In genomic region chr7:133705596-133705995, GRCh38 we compare ENCODE assay signal across 14 cellular contexts.
A peak's percentile ranks its signal among the peaks of the same experiment; 100 is the strongest.
DNase-seq lines count a peak whose midpoint lies in the region; ATAC-seq and TF ChIP-seq lines count a peak whose summit lies in the region.
"Had no signal": no experiment of that assay in that cellular context is flagged by ENCODE, and none has a peak within 500 bp of the region (broad histone marks: within the 10 kb centered on the region; RNA-seq: fewer than 3 reads in every experiment).

No MANE protein-coding gene starts in this region.

- no peaks in the 10 kb centered on the region for H3K27me3 Mint-ChIP-seq in T-helper 2 cell treated with Interferon-gamma antibody and Interleukin-4, amounts not matched to agents 5 μg/mL and 100 μg/mL, for 36 hours (ENCODE audit: low read depth)
- H3K27me3 Mint-ChIP-seq: activated T-cell treated with anti-CD3 and anti-CD28 coated beads, Interleukin-2, amount 50 U/mL, for 24 hours; T-cell had no signal

- H3K36me3 ChIP-seq in GM23248 (ENCODE audit: low read depth) (no peaks in the 10 kb centered on the region), mammary epithelial cell (ENCODE audit: insufficient read depth, low read length) (no peaks in the 10 kb centered on the region), osteoblast (ENCODE audit: insufficient read depth, low read length) (no peaks in the 10 kb centered on the region)
- H3K36me3 ChIP-seq: upper lobe of left lung had no signal

- H3K9me2 ChIP-seq in GM23248 (ENCODE audit: insufficient read depth) = no peaks in the 10 kb centered on the region

- WGBS in GM23248 (ENCODE audit: low coverage in 1 of 2, low lambda C conversion rate in 2 of 2, missing lambda C conversion rate in 2 of 2), 2 experiments = 20% methylated on average over 8 of the region's 8 CpGs
- 8% methylated on average over 8 of the region's 8 CpGs for WGBS in mammary epithelial cell (ENCODE audit: low coverage, missing lambda C conversion rate)

- no peak overlapping the region for H2AFZ ChIP-seq in GM23248
- H2AFZ ChIP-seq in mammary epithelial cell (ENCODE audit: low read depth, low read length) = no peak overlapping the region
- H2AFZ ChIP-seq in osteoblast (ENCODE audit: low read length) = no peak overlapping the region

- H3K4me1 ChIP-seq in GM23248 (ENCODE audit: insufficient read depth) (peaks cover 48% of the 10 kb centered on the region), mammary epithelial cell (ENCODE audit: insufficient read depth, low read length) (peaks cover 25% of the 10 kb centered on the region), osteoblast (ENCODE audit: insufficient read depth, low read length) (peaks cover 46% of the 10 kb centered on the region)
- H3K4me1 ChIP-seq: upper lobe of left lung had no signal

- no peaks in the 10 kb centered on the region for H3K9me3 Mint-ChIP-seq in T-helper 2 cell treated with Interferon-gamma antibody and Interleukin-4, amounts not matched to agents 5 μg/mL and 100 μg/mL, for 36 hours
- H3K9me3 Mint-ChIP-seq: activated T-cell treated with anti-CD3 and anti-CD28 coated beads, Interleukin-2, amount 50 U/mL, for 24 hours; T-cell had no signal

- in situ Hi-C loops in GM23248 (cut with MboI) (no loop called here), mammary epithelial cell (cut with MboI; ENCODE audit: low sequenced_read_pairs in 2 of 2) (no loop called here)

- no peak overlapping the region for H3K4me3 ChIP-seq in GM23248
- no peak overlapping the region for H3K4me3 ChIP-seq in mammary epithelial cell (replicated peaks in 1 of 3; ENCODE audit: insufficient read depth in 1 of 3, low read depth in 2 of 3, low read length in 3 of 3)
- no peak overlapping the region for H3K4me3 ChIP-seq in osteoblast (ENCODE audit: insufficient read depth, low read length)
- H3K4me3 ChIP-seq: upper lobe of left lung had no signal

- no peak overlapping the region for H3K27ac Mint-ChIP-seq in T-helper 2 cell treated with Interferon-gamma antibody and Interleukin-4, amounts not matched to agents 5 μg/mL and 100 μg/mL, for 36 hours
- H3K27ac Mint-ChIP-seq: activated T-cell treated with anti-CD3 and anti-CD28 coated beads, Interleukin-2, amount 50 U/mL, for 24 hours; T-cell had no signal

- H3K9ac ChIP-seq in GM23248 (no peak overlapping the region), mammary epithelial cell (ENCODE audit: insufficient read depth, low read length) (peak overlapping the region; percentile 17)

- H3K4me2 ChIP-seq in GM23248 (ENCODE audit: unreplicated experiment) = peak overlapping the region; percentile 24
- peak overlapping the region; percentile 25 for H3K4me2 ChIP-seq in mammary epithelial cell (ENCODE audit: insufficient read depth, low read depth, low read length)
- peak overlapping the region; percentile 1 for H3K4me2 ChIP-seq in osteoblast (ENCODE audit: insufficient read depth, low read length)

- ATAC-seq in HG02759 (IDR thresholded peaks at IDR 0.05; ENCODE audit: unreplicated experiment) (no peak), HG02852 (IDR thresholded peaks at IDR 0.05; ENCODE audit: unreplicated experiment) (no peak)
- ATAC-seq: T-cell had no signal

- H3K4me3 Mint-ChIP-seq in T-helper 2 cell treated with Interferon-gamma antibody and Interleukin-4, amounts not matched to agents 5 μg/mL and 100 μg/mL, for 36 hours = no peak overlapping the region
- H3K4me3 Mint-ChIP-seq: activated T-cell treated with anti-CD3 and anti-CD28 coated beads, Interleukin-2, amount 50 U/mL, for 24 hours; T-cell had no signal

- H3K79me2 ChIP-seq in GM23248 (ENCODE audit: insufficient read depth) (no peaks in the 10 kb centered on the region), mammary epithelial cell (ENCODE audit: insufficient read depth, low read length) (no peaks in the 10 kb centered on the region), osteoblast (ENCODE audit: insufficient read depth, low read length) (no peaks in the 10 kb centered on the region)

- no peaks in the 10 kb centered on the region for H3K36me3 Mint-ChIP-seq in T-helper 2 cell treated with Interferon-gamma antibody and Interleukin-4, amounts not matched to agents 5 μg/mL and 100 μg/mL, for 36 hours (ENCODE audit: low read depth)

- H4K20me1 ChIP-seq in GM23248 (ENCODE audit: insufficient read depth) = no peaks in the 10 kb centered on the region
- H4K20me1 ChIP-seq in mammary epithelial cell (ENCODE audit: insufficient read depth, low read length) = no peaks in the 10 kb centered on the region
- no peaks in the 10 kb centered on the region for H4K20me1 ChIP-seq in osteoblast (ENCODE audit: insufficient read depth, low read length)

- DNase-seq in GM23248 (peak; percentile 84), NCI-H226 (peak; percentile 91), mammary epithelial cell (peak; percentile 91), osteoblast (ENCODE audit: insufficient read length, low spot score, missing footprints) (no peak), cerebellar nuclear complex (lab: John Stamatoyannopoulos, UW) (no peak)
- no peak for DNase-seq in T-helper 2 cell treated with Interferon-gamma antibody and Interleukin-4, amounts not matched to agents 5 μg/mL and 100 μg/mL, for 36 hours (ENCODE audit: low spot score)
- DNase-seq: activated T-cell treated with anti-CD3 and anti-CD28 coated beads, Interleukin-2, amount 50 U/mL, for 24 hours; hippocampal formation; NCI-H1436; nucleus accumbens; T-cell; upper lobe of left lung had no signal

- CTCF ChIA-PET in mammary epithelial cell (lab: Charles Lee; ENCODE audit: low non-redundant PET) = no interaction called here

- H3K27me3 ChIP-seq in GM23248 (replicated peaks; ENCODE audit: insufficient read depth) = no peaks in the 10 kb centered on the region
- H3K27me3 ChIP-seq in mammary epithelial cell (ENCODE audit: insufficient read depth, low read length) = no peaks in the 10 kb centered on the region
- H3K27me3 ChIP-seq in osteoblast (ENCODE audit: insufficient read depth, low read length) = no peaks in the 10 kb centered on the region
- H3K27me3 ChIP-seq: upper lobe of left lung had no signal

- H3F3A ChIP-seq in GM23248 (ENCODE audit: insufficient read depth) = peaks cover 38% of the 10 kb centered on the region; the same call in 1 of the 2 replicates

- no TSS peak for BruUV-seq in mammary epithelial cell (replicated peaks; lab: Mats Ljungman, UMichigan)

- H3K9me3 ChIP-seq in GM23248 (ENCODE audit: low read depth) (no peaks in the 10 kb centered on the region), mammary epithelial cell (replicated peaks; ENCODE audit: insufficient read depth, low read length) (no peaks in the 10 kb centered on the region), osteoblast (ENCODE audit: low read depth, low read length) (no peaks in the 10 kb centered on the region)
- H3K9me3 ChIP-seq: upper lobe of left lung had no signal

- dilution Hi-C loops in mammary epithelial cell (cut with HindIII; ENCODE audit: low sequenced_read_pairs) = no loop called here

- peaks cover 10% of the 10 kb centered on the region for H3K4me1 Mint-ChIP-seq in T-helper 2 cell treated with Interferon-gamma antibody and Interleukin-4, amounts not matched to agents 5 μg/mL and 100 μg/mL, for 36 hours (ENCODE audit: low read depth)

- TF ChIP-seq CTCF in mammary epithelial cell (conservative IDR thresholded peaks at IDR 0.05 in 1 of 2, IDR thresholded peaks at IDR 0.05 in 1 of 2; ENCODE audit: extremely low read depth in 1 of 2, insufficient read depth in 1 of 2, low read depth in 1 of 2, low read length in 2 of 2) (no peak), osteoblast (IDR thresholded peaks at IDR 0.05; ENCODE audit: extremely low read depth, low read depth, low read length) (no peak)

- intact Hi-C loops in mammary epithelial cell (cut with micrococcal nuclease) = loop anchor here (1.0 to 10.0 kb wide), 2 partner anchors 148 to 271 kb away; no protein-coding TSS in a partner anchor

- H3K27ac ChIP-seq in GM23248 = peak overlapping the region; percentile 33; the same call in 1 of the 2 replicates
- H3K27ac ChIP-seq in mammary epithelial cell (ENCODE audit: insufficient read depth, low read depth, low read length) = peak overlapping the region; percentile 86
- H3K27ac ChIP-seq in osteoblast (ENCODE audit: low read depth, low read length) = peak overlapping the region; percentile 9
- H3K27ac ChIP-seq: upper lobe of left lung had no signal

Comparison
In these comparisons a context has a peak if more than half of its experiments do, and no peak if none do; other contexts are left out.
1. DNase-seq: peak in GM23248 (single experiment), NCI-H226 (single experiment) and mammary epithelial cell (single experiment); none in osteoblast (single experiment), T-helper 2 cell treated with Interferon-gamma antibody and Interleukin-4, amounts not matched to agents 5 μg/mL and 100 μg/mL, for 36 hours (single experiment) and cerebellar nuclear complex (0 of 2).
2. H3K27ac ChIP-seq: peak in every context shown above with its lines; median percentile 86 in mammary epithelial cell; 33 in GM23248; 9 in osteoblast.
3. Peak in every context shown above with its lines, with median percentiles within 50 percentile points of each other: H3K4me2 ChIP-seq.